8 cellular contexts compared by ENCODE assay signal in the genomic region with DNA sequence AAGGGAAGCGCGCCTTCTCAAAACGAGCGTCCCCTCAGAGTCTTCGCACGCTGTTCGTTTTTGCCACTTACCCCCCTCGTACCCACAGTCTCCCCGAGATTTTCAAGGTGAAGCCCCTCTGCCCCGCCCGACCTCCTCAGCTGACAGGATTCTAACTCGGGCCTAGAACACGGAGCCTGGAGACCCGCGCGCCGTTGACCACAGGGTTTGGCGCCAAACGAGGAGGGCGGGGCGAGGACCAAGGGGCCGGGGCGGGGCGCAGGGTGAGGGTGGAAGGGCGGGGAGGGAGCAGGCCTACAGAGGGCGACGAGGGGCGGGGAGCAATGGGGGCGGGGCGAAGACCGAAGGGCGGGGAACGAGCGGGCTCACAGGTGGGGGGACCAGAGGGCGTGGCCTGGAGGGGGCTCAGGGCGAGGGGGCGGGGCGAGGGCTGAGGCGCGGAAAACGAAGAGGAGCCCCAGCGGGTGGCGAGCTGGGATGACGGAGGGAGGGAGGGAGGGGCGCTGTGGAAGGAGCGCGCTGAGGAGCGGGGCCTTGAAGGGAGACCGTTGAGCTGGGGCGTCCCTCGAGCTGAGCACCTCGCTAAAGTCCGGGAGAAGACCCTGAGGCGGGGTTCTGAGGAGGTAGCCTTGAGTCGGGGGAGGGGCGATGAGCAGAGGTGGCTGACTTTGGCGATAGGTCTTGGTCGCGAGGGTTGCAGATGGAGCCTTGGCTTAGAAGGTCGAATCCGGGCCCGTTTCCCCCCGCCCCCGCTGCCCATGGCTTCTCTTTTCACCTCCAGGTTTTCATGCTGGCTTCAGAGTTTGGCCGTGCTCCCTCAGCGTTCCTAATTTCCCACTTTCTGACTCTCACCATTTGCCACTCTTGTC. TPM values are rescaled to one million over a fixed set of nuclear protein-coding genes. Genes with fewer than 3 reads are reported as not detected.
DNase-seq lines count a peak whose midpoint lies in the region; ATAC-seq and TF ChIP-seq lines count a peak whose summit lies in the region.

A gene with protein sequence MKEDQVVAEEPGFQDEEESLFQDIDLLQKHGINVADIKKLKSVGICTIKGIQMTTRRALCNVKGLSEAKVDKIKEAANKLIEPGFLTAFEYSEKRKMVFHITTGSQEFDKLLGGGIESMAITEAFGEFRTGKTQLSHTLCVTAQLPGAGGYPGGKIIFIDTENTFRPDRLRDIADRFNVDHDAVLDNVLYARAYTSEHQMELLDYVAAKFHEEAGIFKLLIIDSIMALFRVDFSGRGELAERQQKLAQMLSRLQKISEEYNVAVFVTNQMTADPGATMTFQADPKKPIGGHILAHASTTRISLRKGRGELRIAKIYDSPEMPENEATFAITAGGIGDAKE (minus strand): TSS at position 212 of the 869 bp plus-strand sequence. CDS start 1,927 bp downstream, outside the sequence.

- peaks cover 25% of the 10 kb centered on the region for H3K4me1 ChIP-seq in HUES64 (ENCODE audit: insufficient read depth, low read length)
- peaks cover 12% of the 10 kb centered on the region for H3K4me1 ChIP-seq in mucosa of stomach (ENCODE audit: control insufficient read depth, insufficient read depth, low read length)

- WGBS in HUES64: under 1% methylated on average over 65 of the region's 66 CpGs

- ATAC-seq in GM18868 (IDR thresholded peaks at IDR 0.05; ENCODE audit: unreplicated experiment) (peak; percentile 69), esophagus mucosa (peak; percentile 96)
- ATAC-seq in activated T-cell treated with anti-CD3 and anti-CD28 coated beads, Interleukin-2, amount 50 U/mL, for 4 hours: peak; percentile 93 to 94

- 0 out of 2 replicates have a peak, but pooled peaks cover 5% of the 10 kb centered on the region for H3K27me3 ChIP-seq in HUES64 (ENCODE audit: insufficient read depth, low read length)
- no peaks in the 10 kb centered on the region for H3K27me3 ChIP-seq in mucosa of stomach (ENCODE audit: control insufficient read depth, insufficient read depth, low read length)

- no peaks in the 10 kb centered on the region for H3K9me3 Mint-ChIP-seq in activated T-cell treated with anti-CD3 and anti-CD28 coated beads, Interleukin-2, amount 50 U/mL, for 4 hours

- no peaks in the 10 kb centered on the region for H3K27me3 Mint-ChIP-seq in activated T-cell treated with anti-CD3 and anti-CD28 coated beads, Interleukin-2, amount 50 U/mL, for 4 hours (ENCODE audit: low read depth)

- peak; percentile 62 for DNase-seq in A172 (ENCODE audit: low spot score)
- DNase-seq in activated T-cell treated with anti-CD3 and anti-CD28 coated beads, Interleukin-2, amount 50 U/mL, for 4 hours: peak; percentile 98
- peak; percentile 94 for DNase-seq in stimulated activated CD8-positive, alpha-beta memory T cell treated with anti-CD3 and anti-CD28 coated beads, Interleukin-4, amount 100 ng/mL, for 4 hours (ENCODE audit: low read depth in 2 of 2, low spot score in 1 of 2)

- H3K27ac ChIP-seq in HUES64 (ENCODE audit: low read depth, low read length): peak within 1 kb of the TSS; percentile 81

- H3K9me3 ChIP-seq in HUES64 (ENCODE audit: insufficient read depth, low read depth, low read length) (no peaks in the 10 kb centered on the region), mucosa of stomach (ENCODE audit: control insufficient read depth, low read length) (no peaks in the 10 kb centered on the region)

- H3K9ac ChIP-seq in HUES64 (ENCODE audit: low read depth, low read length) (peak within 1 kb of the TSS; percentile 98), mucosa of stomach (ENCODE audit: low read length) (peak within 1 kb of the TSS; percentile 62)

- no peaks in the 10 kb centered on the region for H3K36me3 ChIP-seq in HUES64 (ENCODE audit: insufficient read depth, low read length)
- no peaks in the 10 kb centered on the region for H3K36me3 ChIP-seq in mucosa of stomach (ENCODE audit: control insufficient read depth, insufficient read depth, low read length)

- peaks cover 17% of the 10 kb centered on the region for H3K4me1 Mint-ChIP-seq in activated T-cell treated with anti-CD3 and anti-CD28 coated beads, Interleukin-2, amount 50 U/mL, for 4 hours (ENCODE audit: low read depth)

- H3K4me3 ChIP-seq in HUES64 (ENCODE audit: low read length) (peak within 1 kb of the TSS; percentile 93), mucosa of stomach (ENCODE audit: low read length) (peak within 1 kb of the TSS; percentile 48)

- H3K4me3 Mint-ChIP-seq in activated T-cell treated with anti-CD3 and anti-CD28 coated beads, Interleukin-2, amount 50 U/mL, for 4 hours: peak within 1 kb of the TSS; percentile 87

- H3K36me3 Mint-ChIP-seq in activated T-cell treated with anti-CD3 and anti-CD28 coated beads, Interleukin-2, amount 50 U/mL, for 4 hours (ENCODE audit: insufficient read depth): no peaks in the 10 kb centered on the region

TF ChIP-seq in PFSK-1, 5 proteins besides CTCF, POLR2A, EP300 and RAD21:
- 0 out of 2 replicates have a peak, but pooled peaks have one; percentile 35 for TF ChIP-seq POLR2AphosphoS5 (IDR thresholded peaks at IDR 0.05; ENCODE audit: low read depth, low read length)
- TF ChIP-seq FOXP2 (optimal IDR thresholded peaks at IDR 0.05; ENCODE audit: borderline replicate concordance, extremely low read depth, extremely low read length, insufficient read depth): no peak
- no peak for TF ChIP-seq SIN3A (IDR thresholded peaks at IDR 0.05; ENCODE audit: borderline replicate concordance, insufficient read depth, low read length)
- TF ChIP-seq REST (IDR thresholded peaks at IDR 0.05; ENCODE audit: insufficient read depth in 1 of 2, low read depth in 2 of 2, low read length in 2 of 2): no peak

RNA-seq across cellular contexts. Expression of the gene that starts here (rescaled TPM):
- 0.10 and 0.28 TPM in 2 replicates for total RNA-seq in A172 (2014; rRNA removed; shearing (Covaris generic))
- 5.4 TPM for polyA plus RNA-seq in HUES64 (2013, experiment 1 of 2)
- 7.5 TPM for polyA plus RNA-seq in HUES64 (2013, experiment 2 of 2)
- polyA plus RNA-seq in PFSK-1 (2012; ENCODE audit: insufficient read length, low read depth): 0.16 TPM
- 1 to 10 TPM; 1.9 to 3.0 (median 2.4) TPM for total RNA-seq in activated T-cell treated with anti-CD3 and anti-CD28 coated beads, Interleukin-2, amount 50 U/mL, for 4 hours
- 1.1 TPM for total RNA-seq in esophagus mucosa

Comparison
In these comparisons a context has a peak if more than half of its experiments do, and no peak if none do; other contexts are left out.
1. Peak in every context shown above with its lines: DNase-seq, ATAC-seq, H3K4me3 ChIP-seq and H3K27ac ChIP-seq.
2. Peak in DNase-seq in A172; RNA of the gene not detected or under 1 TPM.